In the genomic region with DNA sequence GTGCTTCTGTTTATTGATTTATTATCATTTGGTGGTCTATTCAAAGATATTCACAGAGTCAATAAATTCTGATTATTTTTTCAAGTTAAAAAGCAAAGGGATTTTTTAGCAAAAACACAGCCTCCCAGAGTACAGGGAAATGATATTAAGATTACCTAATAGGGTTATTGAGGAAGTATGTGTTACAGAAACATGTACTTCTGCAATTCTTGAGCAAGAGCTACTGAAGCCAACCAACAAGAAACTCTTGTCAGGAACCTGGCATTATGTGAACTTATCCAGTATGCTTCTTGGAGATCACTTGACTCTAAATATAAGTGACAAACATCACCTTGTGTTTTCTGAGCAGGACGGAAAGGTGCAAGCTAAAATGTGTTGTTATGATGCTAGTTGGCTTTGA, we compare ENCODE assay signal across 14 cellular contexts. TPM values are rescaled to one million over a fixed set of nuclear protein-coding genes. Genes with fewer than 3 reads are reported as not detected.
A peak's percentile ranks its signal among the peaks of the same experiment; 100 is the strongest.
DNase-seq lines count a peak whose midpoint lies in the region; ATAC-seq, FAIRE-seq and TF ChIP-seq lines count a peak whose summit lies in the region.
"Had no signal": no experiment of that assay in that cellular context is flagged by ENCODE, and none has a peak within 500 bp of the region (broad histone marks: within the 10 kb centered on the region; RNA-seq: fewer than 3 reads in every experiment).

No MANE protein-coding gene starts in this region.

- H3K27me3 ChIP-seq in GM23248 (replicated peaks; ENCODE audit: insufficient read depth) = no peaks in the 10 kb centered on the region
- H3K27me3 ChIP-seq in RWPE2 (ENCODE audit: insufficient read depth, poor library complexity, severe bottlenecking) = no peaks in the 10 kb centered on the region

- no peaks in the 10 kb centered on the region for H3K79me2 ChIP-seq in GM23248 (ENCODE audit: insufficient read depth)

- no peak overlapping the region for H3K9ac ChIP-seq in GM23248

- no peak for TF ChIP-seq POLR2A in H54 (IDR thresholded peaks at IDR 0.05; ENCODE audit: low read depth, low read length)

- ATAC-seq in RWPE2 (ENCODE audit: low read depth) = peak; percentile 51; the same call in 1 of the 3 replicates

- no peak overlapping the region for H3K4me3 ChIP-seq in GM23248
- no peak overlapping the region for H3K4me3 ChIP-seq in RWPE2 (ENCODE audit: severe bottlenecking)
- H3K4me3 ChIP-seq: coronary artery had no signal

- no peaks in the 10 kb centered on the region for H4K20me1 ChIP-seq in GM23248 (ENCODE audit: insufficient read depth)

- peak overlapping the region; percentile 8 for H3K4me2 ChIP-seq in GM23248 (ENCODE audit: unreplicated experiment)

- no peak for FAIRE-seq in H54 (lab: Jason Lieb, UNC)

- H2AFZ ChIP-seq in GM23248 = no peak overlapping the region

- TF ChIP-seq CTCF in RWPE2 (IDR thresholded peaks at IDR 0.05; ENCODE audit: poor library complexity, severe bottlenecking) = no peak

- H3K27ac ChIP-seq in GM23248 (peak overlapping the region; percentile 49), RWPE2 (ENCODE audit: poor library complexity, severe bottlenecking) (peak overlapping the region; percentile 33)
- H3K27ac ChIP-seq: coronary artery had no signal

- WGBS in GM23248 (ENCODE audit: low coverage in 1 of 2, low lambda C conversion rate in 2 of 2, missing lambda C conversion rate in 2 of 2), 2 experiments = 100% methylated on average over 1 of the region's 1 CpG

- DNase-seq in GM23248 (peak; percentile 53), RWPE2 (ENCODE audit: low spot score) (no peak), fibroblast of peridontal ligament (ENCODE audit: extremely low read depth) (peak; percentile 48), putamen (ENCODE audit: low spot score) (peak; percentile 9), iPS-NIHi11 (ENCODE audit: low spot score) (no peak), NCI-H226 (no peak), GOT3 (lab: John Stamatoyannopoulos, UW) (no peak), H54 (ENCODE audit: insufficient read length, low spot score) (no peak)
- DNase-seq: NCI-H1105 treated with DMSO at 0.1 percent for 48 hours had no signal

- in situ Hi-C loops in GM23248 (cut with MboI) = no loop called here

- peaks cover 14% of the 10 kb centered on the region; the same call in 1 of the 2 replicates for H3F3A ChIP-seq in GM23248 (ENCODE audit: insufficient read depth)

- H3K36me3 ChIP-seq in GM23248 (ENCODE audit: low read depth) (no peaks in the 10 kb centered on the region), RWPE2 (ENCODE audit: low read depth) (no peaks in the 10 kb centered on the region)

- peaks cover 25% of the 10 kb centered on the region for H3K4me1 ChIP-seq in GM23248 (ENCODE audit: insufficient read depth)
- H3K4me1 ChIP-seq in RWPE2 (ENCODE audit: insufficient read depth, poor library complexity, severe bottlenecking) = peaks cover 12% of the 10 kb centered on the region

- no peaks in the 10 kb centered on the region for H3K9me2 ChIP-seq in GM23248 (ENCODE audit: insufficient read depth)

- H3K9me3 ChIP-seq in GM23248 (ENCODE audit: low read depth) (no peaks in the 10 kb centered on the region), RWPE2 (ENCODE audit: severe bottlenecking) (no peaks in the 10 kb centered on the region)

RNA-seq across cellular contexts. Expression of gene CARD18, which starts 42.0 kb away (rescaled TPM):
- total RNA-seq in GM23248 (2014; rRNA removed; shearing (Covaris generic)) = not detected in 2 replicates
- not detected in 2 replicates for polyA plus RNA-seq in GM23248 (2016; fragmentation: Nextera tagmentation; extraction: Ambion mirVana)
- total RNA-seq: activated CD8-positive, alpha-beta memory T cell treated with anti-CD3 and anti-CD28 coated beads for 36 hours; lung microvascular endothelial cell; posterior vena cava; T-helper 2 cell treated with Interferon-gamma antibody and Interleukin-4, amounts not matched to agents 100 ng/mL and 5 ng/mL, for 36 hours had no signal

Comparison
In these comparisons a context has a peak if more than half of its experiments do, and no peak if none do; other contexts are left out.
1. DNase-seq: peak in GM23248 (single experiment), fibroblast of peridontal ligament (single experiment) and putamen (single experiment); none in RWPE2 (single experiment), iPS-NIHi11 (single experiment), NCI-H226 (single experiment), GOT3 (single experiment) and H54 (single experiment).